In genomic region chr11:108474664-108475485, GRCh38 we compare ENCODE assay signal across 14 cellular contexts. TPM values are rescaled to one million over a fixed set of nuclear protein-coding genes. Genes with fewer than 3 reads are reported as not detected.
"Had no signal": no experiment of that assay in that cellular context is flagged by ENCODE, and none has a peak within 500 bp of the region (broad histone marks: within the 10 kb centered on the region; RNA-seq: fewer than 3 reads in every experiment).

No MANE protein-coding gene starts in this region.

- DNase-seq: activated CD4-positive, alpha-beta T cell treated with anti-CD3 and anti-CD28 coated beads, Interleukin-2, amount 50 U/mL, for 48 hours; activated naive CD4-positive, alpha-beta T cell treated with Interleukin-2 at 50 U/mL for 16 hours; gastrocnemius medialis; lower lobe of right lung; ovary; stimulated activated CD4-positive, alpha-beta T cell treated with anti-CD3 and anti-CD28 coated beads, Interleukin-4, amount 100 ng/mL, for 1 hour; stimulated activated naive CD4-positive, alpha-beta T cell; WERI-Rb-1 had no signal

- H3K36me3 ChIP-seq: breast epithelium, ovary had no signal

- H3K4me3 ChIP-seq: breast epithelium, gastrocnemius medialis, lower lobe of right lung, neural progenitor cell, ovary, tibial nerve, vagina had no signal

- H3K4me3 Mint-ChIP-seq: activated T-helper 17 cell treated with anti-CD3 and anti-CD28 coated beads, Interleukin-2, amount 50 U/mL, for 72 hours; neural progenitor cell had no signal

- H3K9me3 ChIP-seq: breast epithelium, gastrocnemius medialis, lower lobe of right lung, ovary, tibial nerve, vagina had no signal

- H3K4me1 ChIP-seq: breast epithelium, gastrocnemius medialis, lower lobe of right lung, neural progenitor cell, tibial nerve, vagina had no signal

- ATAC-seq: activated T-helper 17 cell treated with anti-CD3 and anti-CD28 coated beads, Interleukin-2, amount 50 U/mL, for 72 hours; gastrocnemius medialis had no signal

- H3K4me1 Mint-ChIP-seq: activated T-helper 17 cell treated with anti-CD3 and anti-CD28 coated beads, Interleukin-2, amount 50 U/mL, for 72 hours; neural progenitor cell had no signal

- H3K27ac Mint-ChIP-seq: activated T-helper 17 cell treated with anti-CD3 and anti-CD28 coated beads, Interleukin-2, amount 50 U/mL, for 72 hours; neural progenitor cell had no signal

- H3K27me3 Mint-ChIP-seq: activated T-helper 17 cell treated with anti-CD3 and anti-CD28 coated beads, Interleukin-2, amount 50 U/mL, for 72 hours had no signal

- H3K27ac ChIP-seq: breast epithelium, gastrocnemius medialis, lower lobe of right lung, neural progenitor cell, ovary, tibial nerve, vagina, WERI-Rb-1 had no signal

- H3K27me3 ChIP-seq: breast epithelium, gastrocnemius medialis, neural progenitor cell, ovary, tibial nerve, vagina had no signal

- H3K9me3 Mint-ChIP-seq: activated T-helper 17 cell treated with anti-CD3 and anti-CD28 coated beads, Interleukin-2, amount 50 U/mL, for 72 hours; neural progenitor cell had no signal

RNA-seq across cellular contexts. Expression of gene C11orf65, which starts 7.5 kb away (rescaled TPM):
- total RNA-seq: dermis microvascular lymphatic vessel endothelial cell had no signal
